1 cellular context compared by ENCODE assay signal in genomic region chr11:68838572-68838964, GRCh38.
TF ChIP-seq lines count a peak whose summit lies in the region.

No MANE protein-coding gene starts in this region.

TF ChIP-seq in A549, 52 proteins besides CTCF, POLR2A, EP300 and RAD21 (continued from another document):
- TF ChIP-seq, protein P1, sequence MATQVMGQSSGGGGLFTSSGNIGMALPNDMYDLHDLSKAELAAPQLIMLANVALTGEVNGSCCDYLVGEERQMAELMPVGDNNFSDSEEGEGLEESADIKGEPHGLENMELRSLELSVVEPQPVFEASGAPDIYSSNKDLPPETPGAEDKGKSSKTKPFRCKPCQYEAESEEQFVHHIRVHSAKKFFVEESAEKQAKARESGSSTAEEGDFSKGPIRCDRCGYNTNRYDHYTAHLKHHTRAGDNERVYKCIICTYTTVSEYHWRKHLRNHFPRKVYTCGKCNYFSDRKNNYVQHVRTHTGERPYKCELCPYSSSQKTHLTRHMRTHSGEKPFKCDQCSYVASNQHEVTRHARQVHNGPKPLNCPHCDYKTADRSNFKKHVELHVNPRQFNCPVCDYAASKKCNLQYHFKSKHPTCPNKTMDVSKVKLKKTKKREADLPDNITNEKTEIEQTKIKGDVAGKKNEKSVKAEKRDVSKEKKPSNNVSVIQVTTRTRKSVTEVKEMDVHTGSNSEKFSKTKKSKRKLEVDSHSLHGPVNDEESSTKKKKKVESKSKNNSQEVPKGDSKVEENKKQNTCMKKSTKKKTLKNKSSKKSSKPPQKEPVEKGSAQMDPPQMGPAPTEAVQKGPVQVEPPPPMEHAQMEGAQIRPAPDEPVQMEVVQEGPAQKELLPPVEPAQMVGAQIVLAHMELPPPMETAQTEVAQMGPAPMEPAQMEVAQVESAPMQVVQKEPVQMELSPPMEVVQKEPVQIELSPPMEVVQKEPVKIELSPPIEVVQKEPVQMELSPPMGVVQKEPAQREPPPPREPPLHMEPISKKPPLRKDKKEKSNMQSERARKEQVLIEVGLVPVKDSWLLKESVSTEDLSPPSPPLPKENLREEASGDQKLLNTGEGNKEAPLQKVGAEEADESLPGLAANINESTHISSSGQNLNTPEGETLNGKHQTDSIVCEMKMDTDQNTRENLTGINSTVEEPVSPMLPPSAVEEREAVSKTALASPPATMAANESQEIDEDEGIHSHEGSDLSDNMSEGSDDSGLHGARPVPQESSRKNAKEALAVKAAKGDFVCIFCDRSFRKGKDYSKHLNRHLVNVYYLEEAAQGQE (IDR thresholded peaks at IDR 0.05), result no peak
- TF ChIP-seq MYC (IDR thresholded peaks at IDR 0.05; ENCODE audit: borderline replicate concordance, low read length) (no peak), HOXB13 (CRISPR knock-in tag; IDR thresholded peaks at IDR 0.05; ENCODE audit: low read depth) (no peak), SMC3 (IDR thresholded peaks at IDR 0.05) (no peak), RCOR1 (IDR thresholded peaks at IDR 0.05; ENCODE audit: low read depth, low read length) (no peak), HES2 (IDR thresholded peaks at IDR 0.05) (no peak), CHD2 (IDR thresholded peaks at IDR 0.05; ENCODE audit: low read length, partially characterized antibody) (no peak)
- TF ChIP-seq, protein P2, sequence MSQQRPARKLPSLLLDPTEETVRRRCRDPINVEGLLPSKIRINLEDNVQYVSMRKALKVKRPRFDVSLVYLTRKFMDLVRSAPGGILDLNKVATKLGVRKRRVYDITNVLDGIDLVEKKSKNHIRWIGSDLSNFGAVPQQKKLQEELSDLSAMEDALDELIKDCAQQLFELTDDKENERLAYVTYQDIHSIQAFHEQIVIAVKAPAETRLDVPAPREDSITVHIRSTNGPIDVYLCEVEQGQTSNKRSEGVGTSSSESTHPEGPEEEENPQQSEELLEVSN (IDR thresholded peaks at IDR 0.05; ENCODE audit: borderline replicate concordance, low read depth), result no peak
